Comparison of ENCODE assay signal across 9 cellular contexts in genomic region chr3:84820906-84821305, GRCh38.
"Had no signal": no experiment of that assay in that cellular context is flagged by ENCODE, and none has a peak within 500 bp of the region (broad histone marks: within the 10 kb centered on the region; RNA-seq: fewer than 3 reads in every experiment).

No MANE protein-coding gene starts in this region.

- ATAC-seq: HCT116, HepG2 had no signal

- H2AFZ ChIP-seq: GM23248 had no signal

- DNase-seq: GM23248, GOT3, H7, HFFc6, KBM-7 had no signal

- H3K27ac ChIP-seq: GM23248, KMS-11 had no signal

- H3K4me3 ChIP-seq: GM23248, HAP-1 had no signal

- H3K9ac ChIP-seq: GM23248, KMS-11 had no signal

- H3K4me1 ChIP-seq: HAP-1 had no signal

- H3K4me2 ChIP-seq: KMS-11 had no signal

- H3K36me3 ChIP-seq: HAP-1 had no signal

- H3K9me3 ChIP-seq: HAP-1 had no signal
